In genomic region chr16:57480754-57481230, GRCh38 we compare ENCODE assay signal across 15 cellular contexts. TPM values are rescaled to one million over a fixed set of nuclear protein-coding genes. Genes with fewer than 3 reads are reported as not detected.
DNase-seq lines count a peak whose midpoint lies in the region; ATAC-seq and TF ChIP-seq lines count a peak whose summit lies in the region.
"Had no signal": no experiment of that assay in that cellular context is flagged by ENCODE, and none has a peak within 500 bp of the region (broad histone marks: within the 10 kb centered on the region; RNA-seq: fewer than 3 reads in every experiment).

No MANE protein-coding gene starts in this region.

- H3K36me3 Mint-ChIP-seq in activated T-helper 1 cell treated with anti-CD3 and anti-CD28 coated beads, Interleukin-12 subunit alpha, Interleukin-12 subunit beta, Interleukin-2, Interleukin-4 antibody, amounts not matched to agents 30 ng/mL and 10 ng/mL and 1 ng/mL, durations not matched to agents 14 hours and 24 hours and 36 hours (ENCODE audit: low read depth): no peaks in the 10 kb centered on the region
- H3K36me3 Mint-ChIP-seq: CD4-positive, CD25-positive, alpha-beta regulatory T cell had no signal

- WGBS in tibial nerve, 2 donors: 58 to 63% methylated on average over 6 of the region's 6 CpGs

- H2AFZ ChIP-seq in HCT116 (ENCODE audit: low read depth, low read length, poor library complexity, severe bottlenecking): no peak overlapping the region

- no TSS peak for BruUV-seq in HCT116 (replicated peaks; lab: Mats Ljungman, UMichigan)

- H3K4me1 ChIP-seq in HCT116 (ENCODE audit: control insufficient read depth in 1 of 2, insufficient read depth in 2 of 2, low read length in 2 of 2) (peaks cover 19 to 38% of the 10 kb centered on the region in 2 experiments), ascending aorta (peaks cover 19 to 56% of the 10 kb centered on the region in 2 donors), lower lobe of right lung (peaks cover 73% of the 10 kb centered on the region), tibial nerve (peaks cover 0 to 72% (median 28%) of the 10 kb centered on the region in 4 donors)

- H3K4me3 ChIP-seq in HCT116 (replicated peaks in 1 of 2; ENCODE audit: low read depth in 1 of 2, low read length in 2 of 2) (no peak overlapping the region), ascending aorta (peak overlapping the region in 1 of 2 donors; percentile 58), lower lobe of right lung (no peak overlapping the region), tibial nerve (no peak overlapping the region)

- no peak for DNase-seq in HCT116 (ENCODE audit: low read depth, low spot score)
- no peak for DNase-seq in ascending aorta (ENCODE audit: low spot score in 2 of 2)
- no peak for DNase-seq in lower lobe of right lung
- DNase-seq in tibial nerve (ENCODE audit: low spot score in 2 of 2): no peak
- DNase-seq in activated T-helper 1 cell treated with anti-CD3 and anti-CD28 coated beads, Interleukin-12 subunit alpha, Interleukin-12 subunit beta, Interleukin-2, Interleukin-4 antibody, amounts not matched to agents 30 ng/mL and 10 ng/mL and 1 ng/mL, durations not matched to agents 14 hours and 24 hours and 36 hours (ENCODE audit: low spot score): no peak
- DNase-seq in NCI-H1092 (lab: John Stamatoyannopoulos, UW): no peak
- DNase-seq: CD4-positive, CD25-positive, alpha-beta regulatory T cell; effector CD4-positive, alpha-beta T cell; midbrain; OCI-M1; stimulated activated CD4-positive, alpha-beta T cell treated with anti-CD3 and anti-CD28 coated beads, Interleukin-15, amount 100 ng/mL, for 24 hours had no signal

- peak overlapping the region; percentile 48 for H3K4me2 ChIP-seq in HCT116 (ENCODE audit: low read length)

- no peaks in the 10 kb centered on the region for H3K27me3 ChIP-seq in HCT116 (ENCODE audit: insufficient read depth, low read length)
- no peaks in the 10 kb centered on the region for H3K27me3 ChIP-seq in ascending aorta
- H3K27me3 ChIP-seq in lower lobe of right lung (ENCODE audit: low read depth): no peaks in the 10 kb centered on the region
- H3K27me3 ChIP-seq in tibial nerve: no peaks in the 10 kb centered on the region
- H3K27me3 ChIP-seq: suprapubic skin had no signal

- TF ChIP-seq CTCF in HCT116 (IDR thresholded peaks at IDR 0.05 in 2 of 3, conservative IDR thresholded peaks at IDR 0.05 in 1 of 3; ENCODE audit: borderline replicate concordance in 1 of 3, insufficient read depth in 1 of 3, low read depth in 2 of 3, low read length in 2 of 3): no peak
- TF ChIP-seq CTCF in ascending aorta (IDR thresholded peaks at IDR 0.05): no peak
- no peak for TF ChIP-seq CTCF in lower lobe of right lung (IDR thresholded peaks at IDR 0.05)
- no peak for TF ChIP-seq CTCF in tibial nerve (IDR thresholded peaks at IDR 0.05)

- no peak overlapping the region for H3K9ac ChIP-seq in HCT116 (ENCODE audit: low read length)

- ATAC-seq in HCT116 (no peak), lower lobe of right lung (no peak), GM21528 (IDR thresholded peaks at IDR 0.05; ENCODE audit: low FRiP score, unreplicated experiment) (no peak)

- H3K27ac ChIP-seq in HCT116 (ENCODE audit: low read depth, low read length): no peak overlapping the region
- peak overlapping the region; percentile 81 to 82 for H3K27ac ChIP-seq in ascending aorta
- peak overlapping the region; percentile 77 for H3K27ac ChIP-seq in lower lobe of right lung
- peak overlapping the region in 3 of 4 donors; percentile 71 to 72 (median 71) for H3K27ac ChIP-seq in tibial nerve
- H3K27ac ChIP-seq: suprapubic skin, VCaP had no signal

- TF ChIP-seq POLR2A in HCT116 (IDR thresholded peaks at IDR 0.05; ENCODE audit: borderline replicate concordance, extremely low read depth, insufficient read depth, insufficient read length) (no peak), tibial nerve (IDR thresholded peaks at IDR 0.05) (no peak)

- intact Hi-C loops in HCT116 (cut with micrococcal nuclease) (no loop called here), ascending aorta (cut with DNase I) (no loop called here), lower lobe of right lung (cut with DNase I) (no loop called here)
- intact Hi-C loops in activated T-helper 1 cell treated with anti-CD3 and anti-CD28 coated beads, Interleukin-12 subunit alpha, Interleukin-12 subunit beta, Interleukin-2, Interleukin-4 antibody, amounts not matched to agents 30 ng/mL and 10 ng/mL and 1 ng/mL, durations not matched to agents 14 hours and 24 hours and 36 hours (cut with micrococcal nuclease): no loop called here

- H3K9me3 ChIP-seq in HCT116 (ENCODE audit: control insufficient read depth in 1 of 2, insufficient read depth in 1 of 2, low read depth in 1 of 2, low read length in 2 of 2) (no peaks in the 10 kb centered on the region), ascending aorta (no peaks in the 10 kb centered on the region), lower lobe of right lung (no peaks in the 10 kb centered on the region), tibial nerve (no peaks in the 10 kb centered on the region)
- H3K9me3 ChIP-seq: suprapubic skin had no signal

- TF ChIP-seq RAD21 in HCT116 (IDR thresholded peaks at IDR 0.05; ENCODE audit: low read depth): no peak

- peaks cover 20% of the 10 kb centered on the region for H3K4me1 Mint-ChIP-seq in activated T-helper 1 cell treated with anti-CD3 and anti-CD28 coated beads, Interleukin-12 subunit alpha, Interleukin-12 subunit beta, Interleukin-2, Interleukin-4 antibody, amounts not matched to agents 30 ng/mL and 10 ng/mL and 1 ng/mL, durations not matched to agents 14 hours and 24 hours and 36 hours (ENCODE audit: low read depth)

- H3K36me3 ChIP-seq in HCT116 (ENCODE audit: control insufficient read depth in 1 of 2, insufficient read depth in 2 of 2, low read length in 2 of 2) (no peaks in the 10 kb centered on the region), ascending aorta (no peaks in the 10 kb centered on the region), lower lobe of right lung (no peaks in the 10 kb centered on the region), tibial nerve (no peaks in the 10 kb centered on the region)

- no peak overlapping the region for H3K4me3 Mint-ChIP-seq in activated T-helper 1 cell treated with anti-CD3 and anti-CD28 coated beads, Interleukin-12 subunit alpha, Interleukin-12 subunit beta, Interleukin-2, Interleukin-4 antibody, amounts not matched to agents 30 ng/mL and 10 ng/mL and 1 ng/mL, durations not matched to agents 14 hours and 24 hours and 36 hours
- H3K4me3 Mint-ChIP-seq: CD4-positive, CD25-positive, alpha-beta regulatory T cell had no signal

- H3K9me3 Mint-ChIP-seq in activated T-helper 1 cell treated with anti-CD3 and anti-CD28 coated beads, Interleukin-12 subunit alpha, Interleukin-12 subunit beta, Interleukin-2, Interleukin-4 antibody, amounts not matched to agents 30 ng/mL and 10 ng/mL and 1 ng/mL, durations not matched to agents 14 hours and 24 hours and 36 hours: no peaks in the 10 kb centered on the region
- H3K9me3 Mint-ChIP-seq: activated T-helper 2 cell treated with anti-CD3 and anti-CD28 coated beads, Interferon-gamma antibody, Interleukin-2, Interleukin-4, amounts not matched to agents 10 μg/mL and 5 μg/mL and 100 μg/mL, durations not matched to agents 14 hours and 24 hours and 36 hours; CD4-positive, CD25-positive, alpha-beta regulatory T cell had no signal

- TF ChIP-seq EP300 in tibial nerve (IDR thresholded peaks at IDR 0.05): no peak

- RAD21 ChIA-PET in HCT116 (lab: Charles Lee; ENCODE audit: low non-redundant PET in 1 of 2, low total read pairs in 2 of 2, uncharacterized antibody in 2 of 2, unreplicated experiment in 2 of 2): no interaction called here

- no peak overlapping the region for H3K27ac Mint-ChIP-seq in activated T-helper 1 cell treated with anti-CD3 and anti-CD28 coated beads, Interleukin-12 subunit alpha, Interleukin-12 subunit beta, Interleukin-2, Interleukin-4 antibody, amounts not matched to agents 30 ng/mL and 10 ng/mL and 1 ng/mL, durations not matched to agents 14 hours and 24 hours and 36 hours
- H3K27ac Mint-ChIP-seq: activated T-helper 2 cell treated with anti-CD3 and anti-CD28 coated beads, Interferon-gamma antibody, Interleukin-2, Interleukin-4, amounts not matched to agents 10 μg/mL and 5 μg/mL and 100 μg/mL, durations not matched to agents 14 hours and 24 hours and 36 hours; CD4-positive, CD25-positive, alpha-beta regulatory T cell had no signal

- H4K20me1 ChIP-seq in HCT116 (ENCODE audit: insufficient read depth): no peaks in the 10 kb centered on the region

- CTCF ChIA-PET in HCT116 (lab: Charles Lee): interaction anchor here (1.6 kb wide), 1 partner anchor 19 kb away, joined by 4 read pairs; the partner anchor contains the start of gene POLR2C

- H3K9me2 ChIP-seq in HCT116 (ENCODE audit: insufficient read depth): no peaks in the 10 kb centered on the region

- peaks cover 8% of the 10 kb centered on the region for H3K27me3 Mint-ChIP-seq in activated T-helper 1 cell treated with anti-CD3 and anti-CD28 coated beads, Interleukin-12 subunit alpha, Interleukin-12 subunit beta, Interleukin-2, Interleukin-4 antibody, amounts not matched to agents 30 ng/mL and 10 ng/mL and 1 ng/mL, durations not matched to agents 14 hours and 24 hours and 36 hours (ENCODE audit: insufficient read depth)

- POLR2A ChIA-PET in HCT116 (lab: Charles Lee): no interaction called here

- no peaks in the 10 kb centered on the region for H3K79me2 ChIP-seq in HCT116 (ENCODE audit: insufficient read depth, low read length)

RNA-seq across cellular contexts. Expression of gene DOK4, which starts 5.5 kb away (rescaled TPM):
- total RNA-seq in HCT116 (2021; ENCODE audit: unreplicated experiment) (14.4 TPM), ascending aorta (40.2 TPM), lower lobe of right lung (57.3 TPM), tibial nerve (10 to 100 TPM; 22.8 to 33.1 (median 29.1) TPM)
- polyA plus RNA-seq in HCT116 (2012): 14.7 and 17.3 TPM in 2 replicates
- 4.4 and 4.9 TPM in 2 replicates for total RNA-seq in activated T-helper 1 cell treated with anti-CD3 and anti-CD28 coated beads, Interleukin-12 subunit alpha, Interleukin-12 subunit beta, Interleukin-2, Interleukin-4 antibody, amounts not matched to agents 30 ng/mL and 10 ng/mL and 1 ng/mL, durations not matched to agents 14 hours and 24 hours and 36 hours

RNA-seq across cellular contexts. Expression of gene POLR2C, which starts 18.3 kb away (rescaled TPM):
- total RNA-seq in HCT116 (2021; ENCODE audit: unreplicated experiment): 74.4 TPM
- 121 and 123 TPM in 2 replicates for polyA plus RNA-seq in HCT116 (2012)
- 110 TPM for total RNA-seq in ascending aorta
- 76.0 TPM for total RNA-seq in lower lobe of right lung
- total RNA-seq in tibial nerve: 100 to 1,000 TPM in 3 of 4 donors, 10 to 100 TPM in 1; 77.1 to 146 (median 101) TPM
- 89.2 and 90.9 TPM in 2 replicates for total RNA-seq in activated T-helper 1 cell treated with anti-CD3 and anti-CD28 coated beads, Interleukin-12 subunit alpha, Interleukin-12 subunit beta, Interleukin-2, Interleukin-4 antibody, amounts not matched to agents 30 ng/mL and 10 ng/mL and 1 ng/mL, durations not matched to agents 14 hours and 24 hours and 36 hours

RNA-seq across cellular contexts. Expression of gene COQ9, which starts 33.5 kb away (rescaled TPM):
- total RNA-seq in HCT116 (2021; ENCODE audit: unreplicated experiment) (62.7 TPM), ascending aorta (35.7 TPM), lower lobe of right lung (37.2 TPM), tibial nerve (10 to 100 TPM; 20.6 to 35.0 (median 27.5) TPM)
- polyA plus RNA-seq in HCT116 (2012): 72.0 and 79.0 TPM in 2 replicates
- total RNA-seq in activated T-helper 1 cell treated with anti-CD3 and anti-CD28 coated beads, Interleukin-12 subunit alpha, Interleukin-12 subunit beta, Interleukin-2, Interleukin-4 antibody, amounts not matched to agents 30 ng/mL and 10 ng/mL and 1 ng/mL, durations not matched to agents 14 hours and 24 hours and 36 hours: 51.2 and 51.6 TPM in 2 replicates

RNA-seq across cellular contexts. Expression of gene CIAPIN1, which starts 33.6 kb away (rescaled TPM):
- 68.5 TPM for total RNA-seq in HCT116 (2021; ENCODE audit: unreplicated experiment)
- polyA plus RNA-seq in HCT116 (2012): 38.2 and 44.6 TPM in 2 replicates
- total RNA-seq in ascending aorta: 28.7 TPM
- total RNA-seq in lower lobe of right lung: 37.0 TPM
- 10 to 100 TPM; 23.4 to 26.7 (median 25.7) TPM for total RNA-seq in tibial nerve
- total RNA-seq in activated T-helper 1 cell treated with anti-CD3 and anti-CD28 coated beads, Interleukin-12 subunit alpha, Interleukin-12 subunit beta, Interleukin-2, Interleukin-4 antibody, amounts not matched to agents 30 ng/mL and 10 ng/mL and 1 ng/mL, durations not matched to agents 14 hours and 24 hours and 36 hours: 98.0 and 98.4 TPM in 2 replicates

RNA-seq across cellular contexts. Expression of gene CCDC102A, which starts 55.6 kb away (rescaled TPM):
- total RNA-seq in HCT116 (2021; ENCODE audit: unreplicated experiment): 4.5 TPM
- 4.0 and 5.5 TPM in 2 replicates for polyA plus RNA-seq in HCT116 (2012)
- total RNA-seq in ascending aorta: 13.7 TPM
- total RNA-seq in lower lobe of right lung: 12.8 TPM
- total RNA-seq in tibial nerve: 10 to 100 TPM; 17.4 to 30.4 (median 24.5) TPM
- 5.7 and 7.3 TPM in 2 replicates for total RNA-seq in activated T-helper 1 cell treated with anti-CD3 and anti-CD28 coated beads, Interleukin-12 subunit alpha, Interleukin-12 subunit beta, Interleukin-2, Interleukin-4 antibody, amounts not matched to agents 30 ng/mL and 10 ng/mL and 1 ng/mL, durations not matched to agents 14 hours and 24 hours and 36 hours
